8 cellular contexts compared by ENCODE assay signal in genomic region chr3:149393355-149394165, GRCh38. TPM values are rescaled to one million over a fixed set of nuclear protein-coding genes. Genes with fewer than 3 reads are reported as not detected.
A peak's percentile ranks its signal among the peaks of the same experiment; 100 is the strongest.
DNase-seq lines count a peak whose midpoint lies in the region; ATAC-seq and TF ChIP-seq lines count a peak whose summit lies in the region.

No MANE protein-coding gene starts in this region.

- no peak overlapping the region for H3K4me3 ChIP-seq in left ventricle myocardium inferior

- H3K36me3 ChIP-seq in left ventricle myocardium inferior: no peaks in the 10 kb centered on the region

- peak; percentile 85 for DNase-seq in COR-L47 (lab: John Stamatoyannopoulos, UW)
- peak; percentile 66 for DNase-seq in NCI-H510A treated with DMSO at 0.1 percent for 48 hours (lab: John Stamatoyannopoulos, UW)
- DNase-seq in activated naive CD4-positive, alpha-beta T cell treated with anti-CD3 and anti-CD28 coated beads, Interleukin-2, amount 50 U/mL, for 72 hours (ENCODE audit: low spot score in 2 of 2): peak in 1 of 2 donors; percentile 16
- peak; percentile 68 for DNase-seq in left ventricle myocardium inferior
- peak; percentile 72 for DNase-seq in sciatic nerve (ENCODE audit: low spot score)
- no peak for DNase-seq in cerebellum (ENCODE audit: low spot score)

- peaks cover 29% of the 10 kb centered on the region for H3K4me1 ChIP-seq in left ventricle myocardium inferior

- intact Hi-C loops in left ventricle myocardium inferior (cut with micrococcal nuclease): loop anchor here (10.0 kb wide), 1 partner anchor 81 kb away; the partner anchor contains the start of gene TM4SF4
- intact Hi-C loops in sciatic nerve (cut with DNase I): no loop called here

- ATAC-seq in GM19324 (IDR thresholded peaks at IDR 0.05; ENCODE audit: low FRiP score, unreplicated experiment) (peak; percentile 67), HG03378 (IDR thresholded peaks at IDR 0.05; ENCODE audit: unreplicated experiment) (peak; percentile 72), sciatic nerve (peak; percentile 87)
- ATAC-seq in activated naive CD4-positive, alpha-beta T cell treated with anti-CD3 and anti-CD28 coated beads, Interleukin-2, amount 50 U/mL, for 72 hours: peak; percentile 33 to 67

- H3K27ac ChIP-seq in left ventricle myocardium inferior (replicated peaks): peak overlapping the region; percentile 55

- H3K27me3 ChIP-seq in left ventricle myocardium inferior (ENCODE audit: low read depth): no peaks in the 10 kb centered on the region

- TF ChIP-seq CTCF in left ventricle myocardium inferior (IDR thresholded peaks at IDR 0.05; ENCODE audit: borderline replicate concordance): peak; percentile 87

- H3K36me3 Mint-ChIP-seq in activated naive CD4-positive, alpha-beta T cell treated with anti-CD3 and anti-CD28 coated beads, Interleukin-2, amount 50 U/mL, for 72 hours: no peaks in the 10 kb centered on the region

- H3K9me3 ChIP-seq in left ventricle myocardium inferior (replicated peaks): peaks cover 10% of the 10 kb centered on the region

- no peaks in the 10 kb centered on the region for H3K9me3 Mint-ChIP-seq in activated naive CD4-positive, alpha-beta T cell treated with anti-CD3 and anti-CD28 coated beads, Interleukin-2, amount 50 U/mL, for 72 hours

- no peak overlapping the region for H3K27ac Mint-ChIP-seq in activated naive CD4-positive, alpha-beta T cell treated with anti-CD3 and anti-CD28 coated beads, Interleukin-2, amount 50 U/mL, for 72 hours

RNA-seq across cellular contexts. Expression of gene TM4SF1, which starts 16.1 kb away (rescaled TPM):
- total RNA-seq in activated naive CD4-positive, alpha-beta T cell treated with anti-CD3 and anti-CD28 coated beads, Interleukin-2, amount 50 U/mL, for 72 hours: not detected
- 103 TPM for total RNA-seq in left ventricle myocardium inferior
- 149 TPM for total RNA-seq in sciatic nerve
- 22.4 TPM for total RNA-seq in cerebellum

Comparison
In these comparisons a context has a peak if more than half of its experiments do, and no peak if none do; other contexts are left out.
1. RNA of gene TM4SF1, which starts 16.1 kb away (total RNA-seq): 149 TPM in sciatic nerve (single experiment), 103 TPM in left ventricle myocardium inferior (single experiment) and 22.4 TPM in cerebellum (single experiment); not detected in activated naive CD4-positive, alpha-beta T cell treated with anti-CD3 and anti-CD28 coated beads, Interleukin-2, amount 50 U/mL, for 72 hours; every median in the first group is over 10 times any median in the second.
2. Peak in every context shown above with its lines, with median percentiles within 50 percentile points of each other: ATAC-seq.